Comparison of ENCODE assay signal across 17 cellular contexts in the genomic region with DNA sequence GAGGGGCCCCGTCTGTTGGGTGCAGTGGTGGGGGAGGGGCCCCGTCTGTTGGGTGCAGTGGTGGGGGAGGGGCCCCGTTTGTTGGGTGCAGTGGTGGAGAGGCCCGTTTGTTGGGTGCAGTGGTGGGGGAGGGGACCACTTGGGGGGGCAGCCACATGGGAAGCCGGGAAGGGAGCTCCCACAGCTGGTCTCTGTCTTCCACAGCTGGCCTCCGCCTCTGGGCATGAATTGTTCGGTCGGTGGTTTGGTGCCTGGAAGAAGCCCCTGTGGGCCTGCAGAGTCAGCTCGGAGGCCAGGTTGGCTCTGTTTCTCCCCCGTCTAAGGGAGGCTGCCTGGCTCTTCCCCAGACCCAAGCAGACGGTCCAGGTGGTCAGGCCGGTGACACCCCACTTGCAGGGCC.
"Had no signal": no experiment of that assay in that cellular context is flagged by ENCODE, and none has a peak within 500 bp of the region (broad histone marks: within the 10 kb centered on the region; RNA-seq: fewer than 3 reads in every experiment).

No MANE protein-coding gene starts in this region.

- H3K27me3 Mint-ChIP-seq: activated naive CD8-positive, alpha-beta T cell; activated T-helper 17 cell treated with anti-CD3 and anti-CD28 coated beads, Interleukin-2, amount 50 U/mL, for 72 hours; natural killer cell treated with Interleukin-12 subunit alpha and Interleukin-12 subunit beta and Interleukin-15 and Interleukin-18, amount 100 ng/mL, for 72 hours; progenitor cell of endocrine pancreas had no signal

- H3K4me3 Mint-ChIP-seq: activated naive CD8-positive, alpha-beta T cell; activated T-helper 17 cell treated with anti-CD3 and anti-CD28 coated beads, Interleukin-2, amount 50 U/mL, for 72 hours; natural killer cell treated with Interleukin-12 subunit alpha and Interleukin-12 subunit beta and Interleukin-15 and Interleukin-18, amount 100 ng/mL, for 72 hours; stimulated activated memory B cell treated with anti-CD40 and anti-IgM and Interleukin-4, amounts not matched to agents 10 μg/mL and 1 μg/mL and 100 μg/mL, for 72 hours; WTC11 had no signal

- DNase-seq: activated T-cell treated with anti-CD3 and anti-CD28 coated beads, Interleukin-2, amount 50 U/mL, for 1 hour; adrenal gland; stimulated activated CD4-positive, alpha-beta T cell treated with anti-CD3 and anti-CD28 coated beads, Interleukin-2, amount 100 ng/mL, for 24 hours; T-helper 1 cell; upper lobe of left lung had no signal

- H3K4me1 ChIP-seq: breast epithelium had no signal

- H3K4me3 ChIP-seq: adrenal gland, breast epithelium, skin epidermis, thoracic aorta, upper lobe of left lung had no signal

- H3K36me3 ChIP-seq: adrenal gland, breast epithelium, thoracic aorta, upper lobe of left lung had no signal

- H3K4me1 Mint-ChIP-seq: stimulated activated memory B cell treated with anti-CD40 and anti-IgM and Interleukin-4, amounts not matched to agents 10 μg/mL and 1 μg/mL and 100 μg/mL, for 72 hours; WTC11 had no signal

- H3K27me3 ChIP-seq: adrenal gland, upper lobe of left lung had no signal

- H3K27ac Mint-ChIP-seq: natural killer cell treated with Interleukin-12 subunit alpha and Interleukin-12 subunit beta and Interleukin-15 and Interleukin-18, amount 100 ng/mL, for 72 hours; progenitor cell of endocrine pancreas; stimulated activated memory B cell treated with anti-CD40 and anti-IgM and Interleukin-4, amounts not matched to agents 10 μg/mL and 1 μg/mL and 100 μg/mL, for 72 hours; WTC11 had no signal

- H3K9me3 ChIP-seq: adrenal gland, breast epithelium, thoracic aorta, upper lobe of left lung had no signal

- H3K9me3 Mint-ChIP-seq: activated T-helper 17 cell treated with anti-CD3 and anti-CD28 coated beads, Interleukin-2, amount 50 U/mL, for 72 hours had no signal

- H3K36me3 Mint-ChIP-seq: activated naive CD8-positive, alpha-beta T cell; stimulated activated memory B cell treated with anti-CD40 and anti-IgM and Interleukin-4, amounts not matched to agents 10 μg/mL and 1 μg/mL and 100 μg/mL, for 72 hours had no signal

- H3K27ac ChIP-seq: adrenal gland, breast epithelium, epithelial cell of prostate had no signal

- FAIRE-seq: kidney had no signal

- ATAC-seq: activated T-helper 17 cell treated with anti-CD3 and anti-CD28 coated beads, Interleukin-2, amount 50 U/mL, for 72 hours; left lobe of liver; natural killer cell treated with Interleukin-12 subunit alpha and Interleukin-12 subunit beta and Interleukin-15 and Interleukin-18, amount 100 ng/mL, for 72 hours; stimulated activated memory B cell treated with anti-CD40 and anti-IgM and Interleukin-4, amounts not matched to agents 10 μg/mL and 1 μg/mL and 100 μg/mL, for 72 hours; WTC11 had no signal
